Comparison of ENCODE assay signal across 17 cellular contexts in the genomic region with DNA sequence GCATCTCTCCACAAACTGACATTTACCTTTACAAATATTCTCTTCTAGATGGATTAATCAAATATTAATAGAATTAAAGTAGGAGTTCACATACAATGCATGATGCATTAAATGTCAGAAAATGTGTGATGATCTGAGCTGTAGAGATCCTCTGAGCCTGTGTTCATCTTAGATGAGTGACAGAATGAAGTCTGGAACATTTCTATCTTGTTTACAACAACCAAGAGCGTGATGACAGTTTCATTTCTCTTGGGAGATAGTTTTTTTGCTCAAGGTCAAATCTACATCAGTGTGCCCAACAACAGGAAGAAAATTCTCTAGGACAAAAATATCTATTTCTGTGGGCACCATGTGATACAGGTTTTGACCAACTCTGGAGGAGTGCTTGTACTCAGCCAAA.
"Had no signal": no experiment of that assay in that cellular context is flagged by ENCODE, and none has a peak within 500 bp of the region (broad histone marks: within the 10 kb centered on the region; RNA-seq: fewer than 3 reads in every experiment).

No MANE protein-coding gene starts in this region.

- H3K4me3 ChIP-seq: colonic mucosa, dorsolateral prefrontal cortex, esophagus muscularis mucosa, gastroesophageal sphincter, heart right ventricle, left ventricle myocardium inferior, lower lobe of right lung, mucosa of descending colon had no signal

- H3K9me3 ChIP-seq: colonic mucosa had no signal

- DNase-seq: colonic mucosa; cortex of kidney; dermis blood vessel endothelial cell; dorsolateral prefrontal cortex; effector CD4-positive, alpha-beta T cell; effector memory CD4-positive, alpha-beta T cell; heart right ventricle; hippocampal formation; left colon; left ventricle myocardium inferior; lower lobe of right lung; mesenchymal stem cell; mucosa of descending colon had no signal

- H3K27ac ChIP-seq: colonic mucosa, dorsolateral prefrontal cortex, esophagus muscularis mucosa, foreskin keratinocyte, gastroesophageal sphincter, heart right ventricle, left ventricle myocardium inferior, lower lobe of right lung had no signal

- H3K4me1 ChIP-seq: colonic mucosa, foreskin keratinocyte, gastroesophageal sphincter, lower lobe of right lung had no signal

- ATAC-seq: foreskin keratinocyte, gastroesophageal sphincter, heart right ventricle, left colon, left lobe of liver, lower lobe of right lung, mucosa of descending colon had no signal

- H3K36me3 ChIP-seq: colonic mucosa, esophagus muscularis mucosa, gastroesophageal sphincter, heart right ventricle, left ventricle myocardium inferior, lower lobe of right lung had no signal

- H3K27me3 ChIP-seq: colonic mucosa, dorsolateral prefrontal cortex, esophagus muscularis mucosa, foreskin keratinocyte, gastroesophageal sphincter had no signal
